ENCODE assay signal across 7 cellular contexts in genomic region chr6:132354517-132355167, GRCh38. TPM values are rescaled to one million over a fixed set of nuclear protein-coding genes. Genes with fewer than 3 reads are reported as not detected.
A peak's percentile ranks its signal among the peaks of the same experiment; 100 is the strongest.
DNase-seq lines count a peak whose midpoint lies in the region; ATAC-seq and TF ChIP-seq lines count a peak whose summit lies in the region.

No MANE protein-coding gene starts in this region.

- peak; percentile 62 for ATAC-seq in GM21717 (IDR thresholded peaks at IDR 0.05; ENCODE audit: unreplicated experiment)
- ATAC-seq in GM19395 (IDR thresholded peaks at IDR 0.05; ENCODE audit: unreplicated experiment): no peak

- no peak overlapping the region for H3K4me3 ChIP-seq in Peyer's patch
- no peak overlapping the region for H3K4me3 ChIP-seq in brain microvascular endothelial cell (ENCODE audit: low read depth, low read length)

- in situ Hi-C loops in brain microvascular endothelial cell (cut with HindIII; ENCODE audit: low pct_ligation_motif_present, low sequenced_read_pairs) (no loop called here), GM13977 (cut with MboI; ENCODE audit: low pct_unique_long_range_greater_than_20kb, low sequenced_read_pairs, unreplicated experiment) (no loop called here)

- H3K27me3 ChIP-seq in Peyer's patch (no peaks in the 10 kb centered on the region), brain microvascular endothelial cell (replicated peaks) (no peaks in the 10 kb centered on the region)

- no peak for TF ChIP-seq POLR2A in Peyer's patch (IDR thresholded peaks at IDR 0.05)

- H3K36me3 ChIP-seq in Peyer's patch (no peaks in the 10 kb centered on the region), brain microvascular endothelial cell (replicated peaks) (no peaks in the 10 kb centered on the region)

- no peaks in the 10 kb centered on the region for H3K9me3 ChIP-seq in Peyer's patch

- H3K27ac ChIP-seq in Peyer's patch: peak overlapping the region in 1 of 4 donors; percentile 61
- H3K27ac ChIP-seq in brain microvascular endothelial cell: no peak overlapping the region

- H3K4me1 ChIP-seq in Peyer's patch: no peaks in the 10 kb centered on the region

- DNase-seq in Peyer's patch (peak in 2 of 3 donors; percentile 92 to 94), brain microvascular endothelial cell (peak; percentile 19), NCI-H2196 (lab: John Stamatoyannopoulos, UW; ENCODE audit: unreplicated experiment) (no peak), GM13977 (ENCODE audit: low spot score) (no peak)
- peak; percentile 12 to 30 for DNase-seq in stimulated activated CD8-positive, alpha-beta memory T cell treated with anti-CD3 and anti-CD28 coated beads, Interleukin-7, amount 100 ng/mL, for 4 hours (ENCODE audit: low read depth in 2 of 2)

- TF ChIP-seq CTCF in Peyer's patch (IDR thresholded peaks at IDR 0.05) (no peak), brain microvascular endothelial cell (IDR thresholded peaks at IDR 0.05; ENCODE audit: low read depth, low read length, missing control alignments) (no peak), GM13977 (IDR thresholded peaks at IDR 0.05; ENCODE audit: extremely low read depth, insufficient read depth, missing control alignments) (no peak)

RNA-seq across cellular contexts. Expression of gene MOXD1, which starts 46.6 kb away (rescaled TPM):
- total RNA-seq in Peyer's patch: 1 to 10 TPM in 3 of 4 donors, not detected in 1; 1.2 to 4.1 (median 3.8) TPM

Comparison
In these comparisons a context has a peak if more than half of its experiments do, and no peak if none do; other contexts are left out.
1. DNase-seq: peak in Peyer's patch (2 of 3), brain microvascular endothelial cell (single experiment) and stimulated activated CD8-positive, alpha-beta memory T cell treated with anti-CD3 and anti-CD28 coated beads, Interleukin-7, amount 100 ng/mL, for 4 hours (2 of 2); none in NCI-H2196 (single experiment) and GM13977 (single experiment).